In the genomic region with DNA sequence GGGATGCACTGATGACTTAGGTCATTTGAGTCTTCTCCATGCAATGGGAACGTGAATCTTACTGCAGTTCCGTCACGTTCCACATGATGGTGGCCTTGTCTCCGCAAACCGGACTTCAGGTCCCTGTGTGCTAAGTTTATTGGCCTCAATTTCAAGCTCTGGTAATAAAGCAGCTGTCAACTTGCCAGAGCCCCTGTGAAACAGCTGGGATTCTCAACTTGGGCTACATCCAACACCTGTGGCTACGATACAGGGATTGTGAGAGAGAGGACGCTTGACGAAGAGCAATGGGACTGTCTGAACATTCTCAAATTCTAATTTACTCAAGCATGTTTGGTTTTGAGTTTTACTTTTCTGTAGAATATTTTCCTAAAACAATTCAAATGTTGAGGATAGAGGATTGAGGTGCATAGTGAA, we compare ENCODE assay signal across 8 cellular contexts.
DNase-seq lines count a peak whose midpoint lies in the region; ATAC-seq and TF ChIP-seq lines count a peak whose summit lies in the region.

No MANE protein-coding gene starts in this region.

- intact Hi-C loops in Calu3 (cut with micrococcal nuclease; ENCODE audit: unreplicated experiment): loop anchor here (1.0 to 5.0 kb wide), 2 partner anchors 283 to 422 kb away; no protein-coding TSS in a partner anchor

- H4K91ac ChIP-seq in neuronal stem cell (ENCODE audit: low read depth, low read length, poor library complexity): no peak overlapping the region

- H4K8ac ChIP-seq in neuronal stem cell (ENCODE audit: low read depth, low read length): no peak overlapping the region

- H3K4me2 ChIP-seq in MM.1S (ENCODE audit: low read depth, low read length) (no peak overlapping the region), fibroblast of lung (ENCODE audit: extremely low read depth, insufficient read depth, low read length) (no peak overlapping the region), neuronal stem cell (ENCODE audit: insufficient read depth, low read length, poor library complexity, severe bottlenecking) (no peak overlapping the region)

- H3K27me3 ChIP-seq in MM.1S (replicated peaks; ENCODE audit: insufficient read depth, low read length) (no peaks in the 10 kb centered on the region), fibroblast of lung (ENCODE audit: control insufficient read depth, insufficient read depth, low read length) (no peaks in the 10 kb centered on the region), neuronal stem cell (ENCODE audit: control insufficient read depth in 3 of 3, insufficient read depth in 3 of 3, low read depth in 1 of 3, low read length in 3 of 3) (no peaks in the 10 kb centered on the region)

- no peak overlapping the region for H2BK12ac ChIP-seq in neuronal stem cell (ENCODE audit: low read length)

- H2AK5ac ChIP-seq in neuronal stem cell (ENCODE audit: low read depth, low read length): no peak overlapping the region

- H3K4me3 ChIP-seq in MM.1S (ENCODE audit: low read length): no peak overlapping the region
- no peak overlapping the region for H3K4me3 ChIP-seq in fibroblast of lung (replicated peaks in 1 of 4; ENCODE audit: control extremely low read depth in 1 of 4, insufficient read depth in 1 of 4, low read depth in 3 of 4, low read length in 4 of 4)
- no peak overlapping the region for H3K4me3 ChIP-seq in neuronal stem cell (ENCODE audit: low read length in 2 of 2)

- H3K9me3 ChIP-seq in MM.1S (replicated peaks; ENCODE audit: insufficient read depth, low read length): no peaks in the 10 kb centered on the region
- no peaks in the 10 kb centered on the region for H3K9me3 ChIP-seq in fibroblast of lung (ENCODE audit: control insufficient read depth, insufficient read depth, low read depth, low read length)
- no peaks in the 10 kb centered on the region for H3K9me3 ChIP-seq in neuronal stem cell (replicated peaks in 1 of 2; ENCODE audit: control insufficient read depth in 2 of 2, insufficient read depth in 1 of 2, low read depth in 1 of 2, low read length in 2 of 2)

- H3F3A ChIP-seq in MM.1S (ENCODE audit: insufficient read depth, low read length): no peaks in the 10 kb centered on the region

- ATAC-seq in GM21737 (IDR thresholded peaks at IDR 0.05; ENCODE audit: unreplicated experiment) (no peak), HG03439 (IDR thresholded peaks at IDR 0.05; ENCODE audit: unreplicated experiment) (no peak), HG03095 (IDR thresholded peaks at IDR 0.05; ENCODE audit: unreplicated experiment) (no peak)

- H3K9ac ChIP-seq in MM.1S (ENCODE audit: low read length) (no peak overlapping the region), fibroblast of lung (ENCODE audit: insufficient read depth, low read length) (no peak overlapping the region), neuronal stem cell (ENCODE audit: low read depth, low read length, poor library complexity) (no peak overlapping the region)

- H3K79me2 ChIP-seq in MM.1S (ENCODE audit: low read length) (no peaks in the 10 kb centered on the region), fibroblast of lung (ENCODE audit: control insufficient read depth, insufficient read depth, low read length) (no peaks in the 10 kb centered on the region)

- H2BK120ac ChIP-seq in neuronal stem cell (ENCODE audit: low read depth, low read length): no peak overlapping the region

- no peaks in the 10 kb centered on the region for H3K79me1 ChIP-seq in neuronal stem cell (ENCODE audit: low read depth, low read length)

- no peak overlapping the region for H3K27ac Mint-ChIP-seq in Calu3 (ENCODE audit: unreplicated experiment)

- no TSS peak for BruUV-seq in Calu3 (replicated peaks; lab: Mats Ljungman, UMichigan)

- H2AFZ ChIP-seq in MM.1S (ENCODE audit: low read length): no peak overlapping the region
- no peak overlapping the region for H2AFZ ChIP-seq in fibroblast of lung (ENCODE audit: low read length)
- no peak overlapping the region for H2AFZ ChIP-seq in neuronal stem cell (ENCODE audit: low read length)

- H3K9me2 ChIP-seq in MM.1S (replicated peaks; ENCODE audit: insufficient read depth, low read length): no peaks in the 10 kb centered on the region

- H3K9me3 Mint-ChIP-seq in Calu3 (ENCODE audit: low read depth, unreplicated experiment): peaks cover 4% of the 10 kb centered on the region

- no peak overlapping the region for H3K14ac ChIP-seq in neuronal stem cell (ENCODE audit: low read length)

- no peaks in the 10 kb centered on the region for H3K27me3 Mint-ChIP-seq in Calu3 (ENCODE audit: unreplicated experiment)

- CTCF ChIA-PET in Calu3 (lab: Charles Lee): interaction anchor here (0.6 to 1.3 kb wide), 2 partner anchors 423 to 457 kb away, joined by 3 to 4 read pairs; no protein-coding TSS in a partner anchor

- H2BK15ac ChIP-seq in neuronal stem cell (ENCODE audit: low read length): no peak overlapping the region

- H3K4me3 Mint-ChIP-seq in Calu3 (ENCODE audit: low read depth, unreplicated experiment): no peak overlapping the region

- no peak overlapping the region for H3K27ac ChIP-seq in MM.1S (ENCODE audit: low read length)
- H3K27ac ChIP-seq in fibroblast of lung (ENCODE audit: insufficient read depth, low read length): no peak overlapping the region
- no peak overlapping the region for H3K27ac ChIP-seq in neuronal stem cell (replicated peaks; ENCODE audit: low read length)

- no peaks in the 10 kb centered on the region for H3K4me1 ChIP-seq in MM.1S (ENCODE audit: low read length)
- H3K4me1 ChIP-seq in fibroblast of lung (ENCODE audit: control insufficient read depth, extremely low read depth, insufficient read depth, low read length): no peaks in the 10 kb centered on the region
- H3K4me1 ChIP-seq in neuronal stem cell (ENCODE audit: control insufficient read depth in 2 of 2, insufficient read depth in 1 of 2, low read depth in 1 of 2, low read length in 2 of 2): no peaks in the 10 kb centered on the region

- no peaks in the 10 kb centered on the region for H3K4me1 Mint-ChIP-seq in Calu3 (ENCODE audit: low read depth, unreplicated experiment)

- peak; percentile 29 for DNase-seq in Calu3
- DNase-seq in MM.1S: peak; percentile 26
- peak; percentile 93 for DNase-seq in SHP77 treated with DMSO at 0.1 percent for 48 hours (lab: John Stamatoyannopoulos, UW)
- DNase-seq in fibroblast of lung (ENCODE audit: low read depth in 2 of 2): peak; percentile 78 to 86
- DNase-seq in neuronal stem cell (ENCODE audit: low spot score): peak; percentile 71

- H3K36me3 Mint-ChIP-seq in Calu3 (ENCODE audit: insufficient read depth, unreplicated experiment): no peaks in the 10 kb centered on the region

- H3K18ac ChIP-seq in neuronal stem cell (ENCODE audit: low read length): no peak overlapping the region

- H3K4ac ChIP-seq in neuronal stem cell (ENCODE audit: low read length): no peak overlapping the region

- H2BK5ac ChIP-seq in neuronal stem cell (ENCODE audit: low read length): no peak overlapping the region

- no peak overlapping the region for H3K23ac ChIP-seq in neuronal stem cell (ENCODE audit: low read depth, low read length, poor library complexity)

- no CpG with 5 or more reads among the region's 8 CpGs for WGBS in neuronal stem cell (ENCODE audit: extremely low coverage in 2 of 2, insufficient read length in 2 of 2, insufficient replicate concordance in 1 of 2), 2 donors

- TF ChIP-seq CTCF in Calu3 (IDR thresholded peaks at IDR 0.05; ENCODE audit: unreplicated experiment) (peak; percentile 14), MM.1S (IDR thresholded peaks at IDR 0.05; ENCODE audit: low read length) (peak; percentile 44), fibroblast of lung (conservative IDR thresholded peaks at IDR 0.05 in 1 of 2, IDR thresholded peaks at IDR 0.05 in 1 of 2; ENCODE audit: low read depth in 1 of 2, low read length in 2 of 2) (peak; percentile 93 to 94)

- no peaks in the 10 kb centered on the region for H4K20me1 ChIP-seq in MM.1S (ENCODE audit: insufficient read depth, low read length)
- no peaks in the 10 kb centered on the region for H4K20me1 ChIP-seq in fibroblast of lung (ENCODE audit: control insufficient read depth, extremely low read depth, insufficient read depth, low read length)

- no peaks in the 10 kb centered on the region for H3K36me3 ChIP-seq in MM.1S (replicated peaks; ENCODE audit: insufficient read depth, low read length)
- H3K36me3 ChIP-seq in fibroblast of lung (ENCODE audit: control insufficient read depth, insufficient read depth, low read length): no peaks in the 10 kb centered on the region
- no peaks in the 10 kb centered on the region for H3K36me3 ChIP-seq in neuronal stem cell (replicated peaks in 1 of 2; ENCODE audit: control insufficient read depth in 2 of 2, insufficient read depth in 2 of 2, low read length in 2 of 2)

Comparison
In these comparisons a context has a peak if more than half of its experiments do, and no peak if none do; other contexts are left out.
1. DNase-seq: peak in every context shown above with its lines; median percentile 93 in SHP77 treated with DMSO at 0.1 percent for 48 hours; 82 in fibroblast of lung; 71 in neuronal stem cell; 29 in Calu3; 26 in MM.1S.
2. CTCF ChIP-seq: peak in every context shown above with its lines; median percentile 94 in fibroblast of lung; 44 in MM.1S; 14 in Calu3.